In genomic region chr2:201130524-201131186, GRCh38 we compare ENCODE assay signal across 8 cellular contexts. TPM values are rescaled to one million over a fixed set of nuclear protein-coding genes. Genes with fewer than 3 reads are reported as not detected.
DNase-seq lines count a peak whose midpoint lies in the region; ATAC-seq and TF ChIP-seq lines count a peak whose summit lies in the region.

No MANE protein-coding gene starts in this region.

- BruUV-seq in OCI-LY7 (replicated peaks; lab: Mats Ljungman, UMichigan): no TSS peak
- BruUV-seq in mammary epithelial cell (replicated peaks; lab: Mats Ljungman, UMichigan): no TSS peak

- H3K27ac ChIP-seq in OCI-LY7 (ENCODE audit: low read depth, low read length, poor library complexity, severe bottlenecking): no peak overlapping the region
- peak overlapping the region; percentile 84 for H3K27ac ChIP-seq in mammary epithelial cell (ENCODE audit: insufficient read depth, low read depth, low read length)
- H3K27ac ChIP-seq in mesodermal cell (ENCODE audit: low read depth, low read length, severe bottlenecking): peak overlapping the region; percentile 93

- H3K36me3 ChIP-seq in OCI-LY7 (ENCODE audit: insufficient read depth, low read length): peaks cover 36% of the 10 kb centered on the region
- no peaks in the 10 kb centered on the region for H3K36me3 ChIP-seq in mammary epithelial cell (ENCODE audit: insufficient read depth, low read length)
- peaks cover 27% of the 10 kb centered on the region for H3K36me3 ChIP-seq in mesodermal cell (ENCODE audit: control insufficient read depth, insufficient read depth, low read length)

- H3K9me3 ChIP-seq in OCI-LY7 (ENCODE audit: low read length): no peaks in the 10 kb centered on the region
- no peaks in the 10 kb centered on the region for H3K9me3 ChIP-seq in mammary epithelial cell (replicated peaks; ENCODE audit: insufficient read depth, low read length)
- H3K9me3 ChIP-seq in mesodermal cell (ENCODE audit: control insufficient read depth, low read length): no peaks in the 10 kb centered on the region

- no peak for TF ChIP-seq CTCF in OCI-LY7 (conservative IDR thresholded peaks at IDR 0.05; ENCODE audit: low read length)
- TF ChIP-seq CTCF in mammary epithelial cell (conservative IDR thresholded peaks at IDR 0.05 in 1 of 2, IDR thresholded peaks at IDR 0.05 in 1 of 2; ENCODE audit: extremely low read depth in 1 of 2, insufficient read depth in 1 of 2, low read depth in 1 of 2, low read length in 2 of 2): no peak
- TF ChIP-seq CTCF in type B pancreatic cell (conservative IDR thresholded peaks at IDR 0.05): no peak

- no peaks in the 10 kb centered on the region for H3K36me3 Mint-ChIP-seq in type B pancreatic cell

- H3K27me3 ChIP-seq in mammary epithelial cell (ENCODE audit: insufficient read depth, low read length): no peaks in the 10 kb centered on the region

- WGBS in mammary epithelial cell (ENCODE audit: low coverage, missing lambda C conversion rate): 61% methylated on average over 2 of the region's 3 CpGs
- WGBS in mesodermal cell (ENCODE audit: insufficient coverage in 2 of 2), 2 experiments: 77 to 79% methylated on average over 2 to 3 of the region's 3 CpGs

- H3K9ac ChIP-seq in mammary epithelial cell (ENCODE audit: insufficient read depth, low read length): peak overlapping the region; percentile 33

- CTCF ChIA-PET in OCI-LY7 (lab: Charles Lee; ENCODE audit: unreplicated experiment): interaction anchor here (0.8 to 1.5 kb wide), 2 partner anchors 13 to 15 kb away, joined by 3 to 4 read pairs; no protein-coding TSS in a partner anchor
- CTCF ChIA-PET in mammary epithelial cell (lab: Charles Lee; ENCODE audit: low non-redundant PET): no interaction called here

- peak overlapping the region; percentile 3; the same call in 1 of the 2 replicates for H3K4me2 ChIP-seq in OCI-LY7 (ENCODE audit: low read length)
- peak overlapping the region; percentile 27 for H3K4me2 ChIP-seq in mammary epithelial cell (ENCODE audit: insufficient read depth, low read depth, low read length)

- no peaks in the 10 kb centered on the region for H3K9me2 ChIP-seq in OCI-LY7 (ENCODE audit: insufficient read depth, low read length)

- H3K4me1 ChIP-seq in OCI-LY7 (ENCODE audit: insufficient read depth, low read length, poor library complexity, severe bottlenecking) (peaks cover 67% of the 10 kb centered on the region), mammary epithelial cell (ENCODE audit: insufficient read depth, low read length) (peaks cover 61% of the 10 kb centered on the region), mesodermal cell (ENCODE audit: control insufficient read depth, insufficient read depth, low read length, poor library complexity, severe bottlenecking) (peaks cover 54% of the 10 kb centered on the region)

- ATAC-seq in HG03460 (IDR thresholded peaks at IDR 0.05; ENCODE audit: unreplicated experiment) (no peak), GM19328 (IDR thresholded peaks at IDR 0.05; ENCODE audit: unreplicated experiment) (no peak)

- no peak overlapping the region for H3K4me3 Mint-ChIP-seq in type B pancreatic cell

- H4K20me1 ChIP-seq in OCI-LY7 (ENCODE audit: insufficient read depth, low read length) (no peaks in the 10 kb centered on the region), mammary epithelial cell (ENCODE audit: insufficient read depth, low read length) (no peaks in the 10 kb centered on the region)

- H3K4me1 Mint-ChIP-seq in type B pancreatic cell (ENCODE audit: unreplicated experiment): peaks cover 25% of the 10 kb centered on the region

- dilution Hi-C loops in mammary epithelial cell (cut with HindIII; ENCODE audit: low sequenced_read_pairs): no loop called here

- POLR2A ChIA-PET in OCI-LY7 (lab: Charles Lee): no interaction called here

- no peak overlapping the region for H2AFZ ChIP-seq in OCI-LY7 (ENCODE audit: low read length)
- peak overlapping the region; percentile 1 for H2AFZ ChIP-seq in mammary epithelial cell (ENCODE audit: low read depth, low read length)

- H3K4me3 ChIP-seq in OCI-LY7 (ENCODE audit: low read depth, low read length, poor library complexity, severe bottlenecking): no peak overlapping the region
- no peak overlapping the region for H3K4me3 ChIP-seq in mammary epithelial cell (replicated peaks in 1 of 3; ENCODE audit: insufficient read depth in 1 of 3, low read depth in 2 of 3, low read length in 3 of 3)
- H3K4me3 ChIP-seq in mesodermal cell (ENCODE audit: extremely low read depth, insufficient read depth, low read length, poor library complexity, severe bottlenecking): peak overlapping the region; percentile 24

- no peaks in the 10 kb centered on the region for H3K9me3 Mint-ChIP-seq in type B pancreatic cell

- H3K79me2 ChIP-seq in OCI-LY7 (ENCODE audit: insufficient read depth, low read depth, low read length): peaks cover 37% of the 10 kb centered on the region
- peaks cover 52% of the 10 kb centered on the region for H3K79me2 ChIP-seq in mammary epithelial cell (ENCODE audit: insufficient read depth, low read length)

- no peaks in the 10 kb centered on the region for H3K27me3 Mint-ChIP-seq in type B pancreatic cell

- no peak overlapping the region for H3K27ac Mint-ChIP-seq in type B pancreatic cell

- in situ Hi-C loops in mammary epithelial cell (cut with MboI; ENCODE audit: low sequenced_read_pairs in 2 of 2): no loop called here

- peak; percentile 37 for TF ChIP-seq POLR2A in GM19099 (IDR thresholded peaks at IDR 0.05; ENCODE audit: extremely low read depth, insufficient read length, low read depth)

- peak; percentile 9 for DNase-seq in OCI-LY7 (ENCODE audit: low spot score)
- peak; percentile 96 for DNase-seq in mammary epithelial cell
- DNase-seq in mucosa of gallbladder (ENCODE audit: low spot score): no peak
- no peak for DNase-seq in type B pancreatic cell (ENCODE audit: extremely low spot score, unreplicated experiment)

- intact Hi-C loops in OCI-LY7 (cut with micrococcal nuclease; ENCODE audit: unreplicated experiment) (no loop called here), mammary epithelial cell (cut with micrococcal nuclease) (loop anchor here (1.0 to 2.0 kb wide), 2 partner anchors 14 to 21 kb away; partner anchors contain the start of gene CFLAR)

RNA-seq across cellular contexts. Expression of gene CFLAR, which starts 14.7 kb away (rescaled TPM):
- total RNA-seq in OCI-LY7 (2014; rRNA removed; shearing (Covaris generic)): 42.8 and 55.8 TPM in 2 replicates
- total RNA-seq in OCI-LY7 (2022) (82.5 and 91.9 TPM in 2 replicates), mammary epithelial cell (100 to 1,000 TPM in 1 of 2 donors, 10 to 100 TPM in 1; 77.3 to 114 TPM), mucosa of gallbladder (152 TPM), type B pancreatic cell (ENCODE audit: low replicate concordance) (26.5 and 58.5 TPM in 2 replicates)
- 20.6 TPM for polyA plus RNA-seq in mammary epithelial cell
- polyA minus RNA-seq in mammary epithelial cell: 64.2 TPM
- 58.5 TPM for polyA plus RNA-seq in mesodermal cell (2013, experiment 1 of 2)
- polyA plus RNA-seq in mesodermal cell (2013, experiment 2 of 2): 42.6 TPM

RNA-seq across cellular contexts. Expression of gene CASP10, which starts 52.3 kb away (rescaled TPM):
- total RNA-seq in OCI-LY7 (2014; rRNA removed; shearing (Covaris generic)): 0.46 and 1.2 TPM in 2 replicates
- total RNA-seq in OCI-LY7 (2022): 0.42 and 0.51 TPM in 2 replicates
- 1 to 10 TPM; 4.5 to 5.7 TPM for total RNA-seq in mammary epithelial cell
- 2.9 TPM for polyA plus RNA-seq in mammary epithelial cell
- polyA minus RNA-seq in mammary epithelial cell: 8.0 TPM
- polyA plus RNA-seq in mesodermal cell (2013, experiment 1 of 2): 6.2 TPM
- 4.9 TPM for polyA plus RNA-seq in mesodermal cell (2013, experiment 2 of 2)
- 18.9 TPM for total RNA-seq in mucosa of gallbladder
- 1.6 and 3.6 TPM in 2 replicates for total RNA-seq in type B pancreatic cell (ENCODE audit: low replicate concordance)

RNA-seq across cellular contexts. Expression of gene NDUFB3, which starts 58.9 kb away (rescaled TPM):
- total RNA-seq in OCI-LY7 (2014; rRNA removed; shearing (Covaris generic)): 90.5 and 134 TPM in 2 replicates
- total RNA-seq in OCI-LY7 (2022): 107 and 115 TPM in 2 replicates
- total RNA-seq in mammary epithelial cell: 10 to 100 TPM; 23.7 to 84.9 TPM
- polyA plus RNA-seq in mammary epithelial cell: 69.3 TPM
- 17.2 TPM for polyA minus RNA-seq in mammary epithelial cell
- polyA plus RNA-seq in mesodermal cell (2013, experiment 1 of 2): 118 TPM
- 130 TPM for polyA plus RNA-seq in mesodermal cell (2013, experiment 2 of 2)
- total RNA-seq in mucosa of gallbladder: 96.4 TPM
- total RNA-seq in type B pancreatic cell (ENCODE audit: low replicate concordance): 101 TPM in 2 replicates

RNA-seq across cellular contexts. Expression of gene HYCC2, which starts 59.2 kb away (rescaled TPM):
- total RNA-seq in OCI-LY7 (2014; rRNA removed; shearing (Covaris generic)): 8.6 and 8.8 TPM in 2 replicates
- total RNA-seq in OCI-LY7 (2022): 22.0 and 27.5 TPM in 2 replicates
- total RNA-seq in mammary epithelial cell: 10 to 100 TPM; 15.0 to 15.2 TPM
- polyA plus RNA-seq in mammary epithelial cell: 3.3 TPM
- polyA minus RNA-seq in mammary epithelial cell: 17.1 TPM
- polyA plus RNA-seq in mesodermal cell (2013, experiment 1 of 2): 8.4 TPM
- polyA plus RNA-seq in mesodermal cell (2013, experiment 2 of 2): 7.6 TPM
- 18.8 TPM for total RNA-seq in mucosa of gallbladder
- 17.9 and 19.6 TPM in 2 replicates for total RNA-seq in type B pancreatic cell (ENCODE audit: low replicate concordance)

Comparison
In these comparisons a context has a peak if more than half of its experiments do, and no peak if none do; other contexts are left out.
1. DNase-seq: peak in OCI-LY7 (single experiment) and mammary epithelial cell (single experiment); none in mucosa of gallbladder (single experiment) and type B pancreatic cell (single experiment).